In the genomic region with DNA sequence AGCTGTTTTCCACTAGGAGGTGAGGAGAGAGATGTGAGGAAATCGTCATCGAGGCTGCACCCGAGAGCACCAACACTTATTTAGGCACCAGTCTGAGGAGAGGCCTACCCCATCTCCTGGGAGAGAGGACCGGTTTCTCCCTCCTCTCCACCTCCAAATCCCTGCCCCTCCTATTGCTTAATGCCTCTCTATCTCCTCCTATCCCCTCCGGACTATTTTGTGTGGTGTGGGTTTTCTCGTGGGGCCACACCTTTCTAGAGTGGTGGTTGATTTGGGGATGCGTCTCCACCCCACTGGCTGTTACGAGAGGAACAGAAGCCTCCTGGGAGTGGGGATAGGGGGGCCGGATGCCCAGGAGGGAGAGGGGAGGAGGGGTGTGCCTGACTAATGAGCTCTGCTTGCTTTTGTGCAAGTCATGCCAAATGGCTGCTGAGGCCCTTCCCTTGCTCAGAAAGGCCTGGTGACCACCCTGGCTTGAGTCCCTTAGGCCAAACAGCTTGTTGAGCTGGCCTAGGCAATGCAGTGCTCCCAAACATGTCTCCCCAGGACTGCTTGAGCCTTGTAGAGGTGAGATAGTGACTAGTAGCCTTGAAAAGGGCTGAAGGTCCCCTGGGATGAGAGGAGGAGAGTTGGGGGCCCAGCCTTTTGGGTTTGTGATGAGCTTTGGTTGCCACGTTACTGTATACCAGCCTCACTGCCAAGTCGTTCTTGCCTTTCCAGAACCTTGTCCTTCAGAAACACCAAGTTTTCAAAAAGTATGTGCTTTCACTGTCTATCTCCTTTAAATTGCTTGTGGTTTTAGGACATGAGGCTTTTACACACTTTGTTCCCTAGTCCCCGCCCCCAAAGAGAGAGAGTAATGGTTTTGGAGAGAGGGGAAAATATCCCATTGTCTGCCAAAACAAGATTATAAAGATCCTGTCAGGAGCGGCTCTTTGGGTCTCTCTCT, we compare ENCODE assay signal across 8 cellular contexts. TPM values are rescaled to one million over a fixed set of nuclear protein-coding genes. Genes with fewer than 3 reads are reported as not detected.
A peak's percentile ranks its signal among the peaks of the same experiment; 100 is the strongest.
DNase-seq lines count a peak whose midpoint lies in the region; ATAC-seq and TF ChIP-seq lines count a peak whose summit lies in the region.

No MANE protein-coding gene starts in this region.

- 1 to 41% methylated on average over 13 of the region's 13 CpGs for WGBS in lung, 2 donors

- H3K27me3 ChIP-seq in BLaER1 (peaks cover 43% of the 10 kb centered on the region), duodenal mucosa (ENCODE audit: control insufficient read depth in 1 of 2, insufficient read depth in 2 of 2, low read length in 2 of 2) (no peaks in the 10 kb centered on the region), lung (ENCODE audit: control insufficient read depth, insufficient read depth) (no peaks in the 10 kb centered on the region)

- H3K27ac ChIP-seq in BLaER1, result peak overlapping the region; percentile 89
- H3K27ac ChIP-seq in duodenal mucosa (ENCODE audit: low read depth, low read length), result peak overlapping the region; percentile 86
- H3K27ac ChIP-seq in lung (ENCODE audit: low read depth in 1 of 2, low read length in 1 of 2), result peak overlapping the region; percentile 95 to 98

- H3K4me3 ChIP-seq in BLaER1, result peak overlapping the region; percentile 75
- peak overlapping the region; percentile 66 to 72 for H3K4me3 ChIP-seq in duodenal mucosa (ENCODE audit: low read depth in 1 of 2, low read length in 2 of 2)
- peak overlapping the region; percentile 78 for H3K4me3 ChIP-seq in lung

- H3K9me3 ChIP-seq in BLaER1, result no peaks in the 10 kb centered on the region; the same call in 1 of the 2 replicates
- no peaks in the 10 kb centered on the region for H3K9me3 ChIP-seq in duodenal mucosa (ENCODE audit: control insufficient read depth in 1 of 2, low read length in 2 of 2)
- no peaks in the 10 kb centered on the region for H3K9me3 ChIP-seq in lung (ENCODE audit: control insufficient read depth in 2 of 2, insufficient read depth in 1 of 2, low read length in 1 of 2)

- peak; percentile 41 for ATAC-seq in GM21423 (IDR thresholded peaks at IDR 0.05; ENCODE audit: unreplicated experiment)
- peak; percentile 63 for ATAC-seq in lung (ENCODE audit: insufficient read depth, low FRiP score)

- H3K36me3 ChIP-seq in BLaER1, result peaks cover 12% of the 10 kb centered on the region
- H3K36me3 ChIP-seq in duodenal mucosa (ENCODE audit: control insufficient read depth in 1 of 2, insufficient read depth in 2 of 2, low read length in 2 of 2), result no peaks in the 10 kb centered on the region
- H3K36me3 ChIP-seq in lung (ENCODE audit: control insufficient read depth in 2 of 2, insufficient read depth in 2 of 2, low read length in 2 of 2), result no peaks in the 10 kb centered on the region

- no peak for TF ChIP-seq CTCF in lung (IDR thresholded peaks at IDR 0.05; ENCODE audit: control extremely low read depth, extremely low read depth)

- H4K20me1 ChIP-seq in BLaER1, result peaks cover 38% of the 10 kb centered on the region

- peak overlapping the region; percentile 77 for H3K4me2 ChIP-seq in BLaER1

- H3K4me1 ChIP-seq in BLaER1 (peaks cover 46% of the 10 kb centered on the region), duodenal mucosa (ENCODE audit: control insufficient read depth in 1 of 2, insufficient read depth in 2 of 2, low read length in 2 of 2) (peaks cover 8 to 10% of the 10 kb centered on the region in 2 donors), lung (ENCODE audit: control insufficient read depth in 2 of 2, insufficient read depth in 2 of 2, low read length in 2 of 2) (peaks cover 4 to 18% of the 10 kb centered on the region in 2 donors)

- peak; percentile 52 for DNase-seq in NCI-H2081 treated with DMSO at 0.1 percent for 48 hours (lab: John Stamatoyannopoulos, UW)
- peak; percentile 28 to 55 for DNase-seq in activated CD4-positive, alpha-beta T cell treated with anti-CD3 and anti-CD28 coated beads, Interleukin-2, amount 50 U/mL, for 24 hours (ENCODE audit: low read depth in 1 of 2, low spot score in 1 of 2)
- peak; percentile 71 for DNase-seq in lung (ENCODE audit: low spot score)
- DNase-seq in stimulated activated CD8-positive, alpha-beta memory T cell treated with anti-CD3 and anti-CD28 coated beads, Interleukin-7, amount 100 ng/mL, for 24 hours (ENCODE audit: low read depth), result peak; percentile 40
- DNase-seq in HuH-7 (ENCODE audit: low spot score), result no peak

- H3K9ac ChIP-seq in BLaER1 (peak overlapping the region; percentile 87), duodenal mucosa (ENCODE audit: low read depth in 1 of 2, low read length in 2 of 2) (peak overlapping the region; percentile 74)

RNA-seq across cellular contexts. Expression of a gene that starts 1.2 kb away (rescaled TPM):
- total RNA-seq in lung, result 100 to 1,000 TPM; 228 to 399 TPM
- 100 to 1,000 TPM; 168 to 371 TPM for polyA plus RNA-seq in lung
